21 cellular contexts compared by ENCODE assay signal in genomic region chr11:86902345-86902744, GRCh38. TPM values are rescaled to one million over a fixed set of nuclear protein-coding genes. Genes with fewer than 3 reads are reported as not detected.
DNase-seq lines count a peak whose midpoint lies in the region; ATAC-seq and TF ChIP-seq lines count a peak whose summit lies in the region.
"Had no signal": no experiment of that assay in that cellular context is flagged by ENCODE, and none has a peak within 500 bp of the region (broad histone marks: within the 10 kb centered on the region; RNA-seq: fewer than 3 reads in every experiment).

No MANE protein-coding gene starts in this region.

- H3K36me3 Mint-ChIP-seq in mesothelial cell of epicardium = no peaks in the 10 kb centered on the region
- H3K36me3 Mint-ChIP-seq in T-cell = no peaks in the 10 kb centered on the region
- H3K36me3 Mint-ChIP-seq: CD8-positive, alpha-beta T cell had no signal

- H3K27me3 Mint-ChIP-seq in mesothelial cell of epicardium (ENCODE audit: low read depth) (no peaks in the 10 kb centered on the region), T-cell (peaks cover 0 to 3% of the 10 kb centered on the region in 2 donors)
- H3K27me3 Mint-ChIP-seq: B cell had no signal

- H3K27ac Mint-ChIP-seq in mesothelial cell of epicardium = peak overlapping the region; percentile 32
- no peak overlapping the region for H3K27ac Mint-ChIP-seq in T-cell
- H3K27ac Mint-ChIP-seq: B cell; CD4-positive, alpha-beta T cell; CD8-positive, alpha-beta T cell had no signal

- CTCF ChIA-PET in T-cell (lab: Charles Lee) = no interaction called here

- peak; percentile 70 for DNase-seq in SK-N-DZ (ENCODE audit: low spot score)
- DNase-seq in mesothelial cell of epicardium (ENCODE audit: low spot score in 2 of 2, unreplicated experiment in 2 of 2) = no peak
- no peak for DNase-seq in T-cell
- no peak for DNase-seq in SKM-1 (lab: John Stamatoyannopoulos, UW; ENCODE audit: unreplicated experiment)
- no peak for DNase-seq in D341Med (ENCODE audit: low spot score)
- no peak for DNase-seq in activated CD4-positive, alpha-beta T cell treated with anti-CD3 and anti-CD28 coated beads, Interleukin-2, amount 50 U/mL, for 48 hours
- DNase-seq: 8988T; ACHN; Calu3; CD4-positive, alpha-beta T cell; CD8-positive, alpha-beta T cell; DMS 273 treated with DMSO at 0.1 percent for 48 hours; DMS153; DMS53; DMS79; DND-41; EL; GDM1 had no signal

- no peak for TF ChIP-seq CTCF in mesothelial cell of epicardium (IDR thresholded peaks at IDR 0.05; ENCODE audit: unreplicated experiment)

- H3K4me1 Mint-ChIP-seq in mesothelial cell of epicardium (peaks cover 23% of the 10 kb centered on the region), T-cell (no peaks in the 10 kb centered on the region)
- H3K4me1 Mint-ChIP-seq: B cell had no signal

- POLR2A ChIA-PET in T-cell (lab: Charles Lee) = no interaction called here

- H3K4me3 Mint-ChIP-seq in mesothelial cell of epicardium (no peak overlapping the region), T-cell (no peak overlapping the region)
- H3K4me3 Mint-ChIP-seq: B cell; CD4-positive, alpha-beta T cell; CD8-positive, alpha-beta T cell had no signal

- no peaks in the 10 kb centered on the region for H3K9me3 Mint-ChIP-seq in mesothelial cell of epicardium
- no peaks in the 10 kb centered on the region for H3K9me3 Mint-ChIP-seq in T-cell
- H3K9me3 Mint-ChIP-seq: CD4-positive, alpha-beta T cell; CD8-positive, alpha-beta T cell had no signal

- no peak; the same call in 2 of the 3 replicates for ATAC-seq in SK-N-SH treated with all-trans-retinoic acid at 6 μM for 48 hours
- no peak for ATAC-seq in T-cell (replicated peaks in 1 of 4)
- ATAC-seq: CD8-positive, alpha-beta T cell; GM12878 had no signal

TF ChIP-seq in SK-N-SH treated with all-trans-retinoic acid at 6 μM for 48 hours, 23 proteins besides CTCF, POLR2A, EP300 and RAD21:
- TF ChIP-seq TCF4 (CRISPR knock-in tag; IDR thresholded peaks at IDR 0.05; ENCODE audit: borderline replicate concordance) (peak; percentile 83), CREB5 (CRISPR knock-in tag; IDR thresholded peaks at IDR 0.05; ENCODE audit: low read depth) (no peak), PATZ1 (CRISPR knock-in tag; IDR thresholded peaks at IDR 0.05; ENCODE audit: borderline replicate concordance) (no peak), ZFP30 (CRISPR knock-in tag; IDR thresholded peaks at IDR 0.05) (no peak)

RNA-seq across cellular contexts. Expression of gene FZD4, which starts 52.9 kb away (rescaled TPM):
- 3.6 and 5.8 TPM in 2 replicates for polyA plus RNA-seq in SK-N-DZ (2014; cell fraction: cytosol; rRNA removed)
- 2.8 and 3.4 TPM in 2 replicates for polyA plus RNA-seq in SK-N-DZ (2014; cell fraction: nucleus; rRNA removed)
- total RNA-seq in mesothelial cell of epicardium = 20.1 to 22.5 TPM (median 20.7 TPM) in 3 replicates
- under 1 TPM in 3 of 5 donors, not detected in 2; 0.13 to 0.35 (median 0.20) TPM for total RNA-seq in T-cell
- total RNA-seq: CD4-positive, alpha-beta T cell had no signal

Comparison
In these comparisons a context has a peak if more than half of its experiments do, and no peak if none do; other contexts are left out.
1. RNA of gene FZD4, which starts 52.9 kb away (total RNA-seq): 20.1 to 22.5 TPM in mesothelial cell of epicardium; 0.13 to 0.35 TPM in T-cell; every median in the first group is over 10 times any median in the second.